18 cellular contexts compared by ENCODE assay signal in the genomic region with DNA sequence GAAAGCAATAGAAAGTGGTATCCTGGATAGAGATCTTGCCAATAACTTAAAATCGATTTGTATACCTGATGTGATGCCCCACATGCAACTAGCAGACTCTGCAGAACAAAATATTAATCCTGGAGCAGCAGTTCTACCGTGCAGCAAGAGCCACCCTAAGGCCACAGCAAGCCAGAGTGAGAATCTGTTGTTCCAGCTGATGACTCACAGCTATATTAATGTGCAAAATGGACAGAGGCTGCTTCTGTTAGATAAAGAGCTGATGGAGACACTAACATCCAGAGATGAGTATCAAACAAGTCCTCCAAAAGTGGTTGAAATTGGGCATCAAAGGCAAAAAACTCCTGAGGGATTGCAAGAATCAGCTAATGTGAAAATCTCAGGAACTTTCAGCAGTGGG.
DNase-seq lines count a peak whose midpoint lies in the region; ATAC-seq, FAIRE-seq and TF ChIP-seq lines count a peak whose summit lies in the region.
"Had no signal": no experiment of that assay in that cellular context is flagged by ENCODE, and none has a peak within 500 bp of the region (broad histone marks: within the 10 kb centered on the region; RNA-seq: fewer than 3 reads in every experiment).

No MANE protein-coding gene starts in this region.

- no peak overlapping the region for H3K9ac ChIP-seq in keratinocyte (ENCODE audit: control insufficient read depth, extremely low read depth, insufficient read depth, low read length)

- no peaks in the 10 kb centered on the region for H4K20me1 ChIP-seq in keratinocyte (ENCODE audit: control insufficient read depth, extremely low read depth, insufficient read depth, low read length)

- ATAC-seq in GM18861 (IDR thresholded peaks at IDR 0.05; ENCODE audit: unreplicated experiment): no peak
- ATAC-seq: HepG2 had no signal

- in situ Hi-C loops in brain microvascular endothelial cell (cut with HindIII; ENCODE audit: low pct_ligation_motif_present, low sequenced_read_pairs): no loop called here

- no peak overlapping the region for H3K4me2 ChIP-seq in keratinocyte (ENCODE audit: control insufficient read depth, extremely low read depth, insufficient read depth, low read depth, low read length)

- no peaks in the 10 kb centered on the region for H3K79me2 ChIP-seq in keratinocyte (ENCODE audit: control insufficient read depth, insufficient read depth, low read length)

- FAIRE-seq in keratinocyte (lab: Jason Lieb, UNC): peak; percentile 44
- FAIRE-seq: frontal cortex, HepG2, urothelium cell line had no signal

- H3K9me1 ChIP-seq in keratinocyte (ENCODE audit: control insufficient read depth, extremely low read depth, insufficient read depth, low read length): peaks cover 2% of the 10 kb centered on the region

- H3K4me3 ChIP-seq in BE2C (ENCODE audit: low read depth, low read length): no peak overlapping the region
- peak overlapping the region; percentile 37 for H3K4me3 ChIP-seq in Jurkat, Clone E6-1 (ENCODE audit: low read length)
- H3K4me3 ChIP-seq in brain microvascular endothelial cell (ENCODE audit: low read depth, low read length): no peak overlapping the region
- H3K4me3 ChIP-seq in keratinocyte (ENCODE audit: control insufficient read depth in 2 of 3, extremely low read depth in 1 of 3, insufficient read depth in 2 of 3, low read depth in 1 of 3, low read length in 3 of 3): no peak overlapping the region
- H3K4me3 ChIP-seq: right atrium auricular region had no signal

- H3K36me3 ChIP-seq in BE2C: no peaks in the 10 kb centered on the region; the same call in 1 of the 2 replicates
- peaks cover 77% of the 10 kb centered on the region for H3K36me3 ChIP-seq in brain microvascular endothelial cell (replicated peaks)
- peaks cover 39 to 43% of the 10 kb centered on the region in 2 experiments for H3K36me3 ChIP-seq in keratinocyte (ENCODE audit: control insufficient read depth in 2 of 2, extremely low read depth in 1 of 2, insufficient read depth in 2 of 2, low read length in 2 of 2)

- H3K4me1 ChIP-seq in BE2C (no peaks in the 10 kb centered on the region; the same call in 1 of the 2 replicates), keratinocyte (ENCODE audit: control insufficient read depth, extremely low read depth, insufficient read depth, low read length) (peaks cover 9% of the 10 kb centered on the region)
- H3K4me1 ChIP-seq: right atrium auricular region had no signal

- H3K9me3 ChIP-seq in BE2C: no peaks in the 10 kb centered on the region
- no peaks in the 10 kb centered on the region for H3K9me3 ChIP-seq in keratinocyte (ENCODE audit: control insufficient read depth, low read depth, low read length)
- H3K9me3 ChIP-seq: right atrium auricular region had no signal

- H3K27me3 ChIP-seq in BE2C (no peaks in the 10 kb centered on the region), brain microvascular endothelial cell (replicated peaks) (no peaks in the 10 kb centered on the region), keratinocyte (ENCODE audit: control insufficient read depth, extremely low read depth, insufficient read depth, low read length) (no peaks in the 10 kb centered on the region)
- H3K27me3 ChIP-seq: right atrium auricular region had no signal

- TF ChIP-seq CTCF in BE2C (IDR thresholded peaks at IDR 0.05; ENCODE audit: low read depth, low read length): no peak
- TF ChIP-seq CTCF in brain microvascular endothelial cell (IDR thresholded peaks at IDR 0.05; ENCODE audit: low read depth, low read length, missing control alignments): no peak
- no peak for TF ChIP-seq CTCF in keratinocyte (optimal IDR thresholded peaks at IDR 0.05 in 1 of 3, IDR thresholded peaks at IDR 0.05 in 1 of 3, conservative IDR thresholded peaks at IDR 0.05 in 1 of 3; ENCODE audit: extremely low read depth in 1 of 3, insufficient read depth in 2 of 3, low read length in 3 of 3)

- dilution Hi-C loops in keratinocyte (cut with MboI; ENCODE audit: extremely low pct_ligation_motif_present, low sequenced_read_pairs): no loop called here

- no peak overlapping the region for H3K27ac ChIP-seq in brain microvascular endothelial cell
- no peak overlapping the region for H3K27ac ChIP-seq in keratinocyte (ENCODE audit: control insufficient read depth, insufficient read depth, low read length)
- H3K27ac ChIP-seq: right atrium auricular region, RWPE1 had no signal

- peak; percentile 10 for DNase-seq in BE2C
- no peak for DNase-seq in Jurkat, Clone E6-1 (ENCODE audit: low read depth, low spot score)
- DNase-seq in brain microvascular endothelial cell: peak; percentile 40
- no peak for DNase-seq in keratinocyte (ENCODE audit: low read depth, low spot score)
- no peak for DNase-seq in NCI-H748 (lab: John Stamatoyannopoulos, UW; ENCODE audit: unreplicated experiment)
- no peak for DNase-seq in 8988T
- DNase-seq in HuH-7 (ENCODE audit: low spot score): no peak
- DNase-seq: AML-193; DMS53; NCI-H1694; NCI-H69; stimulated activated CD4-positive, alpha-beta T cell treated with anti-CD3 and anti-CD28 coated beads, Interleukin-2, amount 100 ng/mL, for 48 hours had no signal

- H2AFZ ChIP-seq in keratinocyte (ENCODE audit: control insufficient read depth, low read length): no peak overlapping the region

Comparison
In these comparisons a context has a peak if more than half of its experiments do, and no peak if none do; other contexts are left out.
1. DNase-seq: peak in BE2C (single experiment) and brain microvascular endothelial cell (single experiment); none in Jurkat, Clone E6-1 (single experiment), keratinocyte (single experiment), NCI-H748 (single experiment), 8988T (single experiment) and HuH-7 (single experiment).